Comparison of ENCODE assay signal across 1 cellular context in the genomic region with DNA sequence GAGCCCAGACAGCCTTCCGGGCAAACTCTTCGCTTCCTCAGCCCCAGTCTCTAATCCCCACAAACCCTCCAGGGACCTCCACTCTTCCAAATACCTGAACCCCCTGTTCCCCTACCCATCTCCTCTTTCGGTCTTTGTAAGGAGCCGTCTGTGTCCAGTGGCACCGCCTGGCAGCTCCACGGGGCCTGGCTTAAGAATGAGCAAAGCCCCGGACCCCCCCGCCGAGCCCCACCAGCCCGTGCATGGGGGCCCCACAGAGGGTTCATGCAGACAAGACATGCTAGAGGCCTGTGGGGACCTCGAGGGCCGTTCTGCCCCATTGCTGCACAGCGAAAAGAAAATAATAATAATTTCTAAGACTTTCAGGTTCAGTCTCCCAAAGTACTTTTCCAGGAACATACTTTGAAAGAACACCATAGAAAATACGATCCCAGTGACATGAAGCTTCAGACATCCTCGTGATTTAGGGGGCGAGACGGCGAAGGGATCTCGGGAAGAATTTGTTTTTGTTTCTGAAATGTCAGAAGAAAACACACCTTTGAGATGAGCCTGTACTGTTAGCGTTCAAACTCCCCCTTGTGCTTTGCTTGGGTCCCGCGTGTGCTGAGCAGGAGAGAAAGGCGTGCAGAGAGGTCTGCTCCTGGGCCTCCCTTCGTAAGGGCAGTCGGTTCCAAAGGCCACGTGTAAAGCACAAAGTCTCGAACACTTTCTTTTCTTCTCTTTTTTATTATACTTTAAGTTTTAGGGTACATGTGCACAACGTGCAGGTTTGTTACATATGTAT.
TF ChIP-seq lines count a peak whose summit lies in the region.

No MANE protein-coding gene starts in this region.

TF ChIP-seq in H1, 55 proteins besides CTCF, POLR2A, EP300 and RAD21:
- TF ChIP-seq POU5F1 (IDR thresholded peaks at IDR 0.05; ENCODE audit: low read depth, low read length) (no peak), BCL11A (IDR thresholded peaks at IDR 0.05; ENCODE audit: low read depth in 2 of 2, low read length in 2 of 2) (no peak), GTF2F1 (IDR thresholded peaks at IDR 0.05; ENCODE audit: borderline replicate concordance, low read depth, low read length) (no peak), SIX5 (IDR thresholded peaks at IDR 0.05; ENCODE audit: low read depth, low read length) (no peak)
TF ChIP-seq in H1: peak in this region for 0.
